Comparison of ENCODE assay signal across 8 cellular contexts in genomic region chr11:108224908-108225786, GRCh38. TPM values are rescaled to one million over a fixed set of nuclear protein-coding genes. Genes with fewer than 3 reads are reported as not detected.
DNase-seq lines count a peak whose midpoint lies in the region; ATAC-seq, FAIRE-seq and TF ChIP-seq lines count a peak whose summit lies in the region.

No MANE protein-coding gene starts in this region.

- WGBS in sigmoid colon, 2 donors, result 62 to 87% methylated on average over 14 of the region's 14 CpGs

- H3K79me2 ChIP-seq in OCI-LY1 (ENCODE audit: insufficient read depth, low read length), result peaks cover 55% of the 10 kb centered on the region

- H3K4me2 ChIP-seq in OCI-LY1 (ENCODE audit: low read length), result peak overlapping the region; percentile 86

- H3K9me3 ChIP-seq in OCI-LY1 (ENCODE audit: low read length) (no peaks in the 10 kb centered on the region), sigmoid colon (no peaks in the 10 kb centered on the region), tibial artery (no peaks in the 10 kb centered on the region)

- no peak for TF ChIP-seq EP300 in sigmoid colon (IDR thresholded peaks at IDR 0.05)

- H3K27ac ChIP-seq in OCI-LY1 (ENCODE audit: low read depth, low read length, poor library complexity, severe bottlenecking) (peak overlapping the region; percentile 91), dorsolateral prefrontal cortex (peak overlapping the region in 36 of 59 donors; percentile 1 to 99 (median 44)), sigmoid colon (peak overlapping the region; percentile 9 to 95 (median 91)), tibial artery (peak overlapping the region in 1 of 2 donors; percentile 94)

- H3K36me3 ChIP-seq in OCI-LY1 (ENCODE audit: insufficient read depth, low read length) (peaks cover 42% of the 10 kb centered on the region), sigmoid colon (peaks cover 5 to 28% (median 13%) of the 10 kb centered on the region in 4 donors), tibial artery (peaks cover 8 to 24% (median 22%) of the 10 kb centered on the region in 3 donors)

- no peak for TF ChIP-seq CTCF in OCI-LY1 (IDR thresholded peaks at IDR 0.05; ENCODE audit: low read length)
- TF ChIP-seq CTCF in dorsolateral prefrontal cortex (IDR thresholded peaks at IDR 0.05 in 54 of 56, conservative IDR thresholded peaks at IDR 0.05 in 2 of 56; ENCODE audit: low read depth in 1 of 56, partially characterized antibody in 56 of 56), result no peak
- no peak for TF ChIP-seq CTCF in sigmoid colon (IDR thresholded peaks at IDR 0.05)
- no peak for TF ChIP-seq CTCF in tibial artery (IDR thresholded peaks at IDR 0.05)

- TF ChIP-seq POLR2A in GM12891 (IDR thresholded peaks at IDR 0.05; ENCODE audit: low read depth, low read length), result 0 out of 2 replicates have a peak, but pooled peaks have one; percentile 22
- TF ChIP-seq POLR2A in sigmoid colon (IDR thresholded peaks at IDR 0.05), result no peak

- DNase-seq in GM12891 (ENCODE audit: insufficient read length, low spot score) (no peak), dorsolateral prefrontal cortex (no peak), sigmoid colon (no peak), tibial artery (no peak), HuH-7 (ENCODE audit: low spot score) (no peak)

- peak overlapping the region; percentile 93 for H3K9ac ChIP-seq in OCI-LY1 (ENCODE audit: low read length)

- peak overlapping the region; percentile 81 for H3K4me3 ChIP-seq in OCI-LY1 (ENCODE audit: low read depth, low read length, poor library complexity, severe bottlenecking)
- H3K4me3 ChIP-seq in dorsolateral prefrontal cortex, result peak overlapping the region in 51 of 59 donors; percentile 5 to 96 (median 86)
- H3K4me3 ChIP-seq in sigmoid colon, result peak overlapping the region in 2 of 4 donors; percentile 2 to 82
- no peak overlapping the region for H3K4me3 ChIP-seq in tibial artery

- H3K27me3 ChIP-seq in OCI-LY1 (ENCODE audit: insufficient read depth, low read length) (no peaks in the 10 kb centered on the region), dorsolateral prefrontal cortex (no peaks in the 10 kb centered on the region), sigmoid colon (no peaks in the 10 kb centered on the region), tibial artery (no peaks in the 10 kb centered on the region)

- H3K4me1 ChIP-seq in OCI-LY1 (ENCODE audit: insufficient read depth, low read length, severe bottlenecking) (peaks cover 39% of the 10 kb centered on the region), sigmoid colon (peaks cover 0 to 35% (median 28%) of the 10 kb centered on the region in 4 donors), tibial artery (peaks cover 3 to 33% (median 12%) of the 10 kb centered on the region in 4 donors)

- H2AFZ ChIP-seq in OCI-LY1 (ENCODE audit: low read length), result no peak overlapping the region

- ATAC-seq in HG02870 (IDR thresholded peaks at IDR 0.05; ENCODE audit: unreplicated experiment), result no peak
- no peak for ATAC-seq in HG03108 (IDR thresholded peaks at IDR 0.05; ENCODE audit: unreplicated experiment)

- no peaks in the 10 kb centered on the region for H3K9me2 ChIP-seq in OCI-LY1 (ENCODE audit: low read depth, low read length)

- H3F3A ChIP-seq in OCI-LY1 (ENCODE audit: insufficient read depth, low read length), result no peaks in the 10 kb centered on the region

- intact Hi-C loops in dorsolateral prefrontal cortex (cut with DNase I) (loop anchor here (5.0 kb wide), 4 partner anchors 103 to 432 kb away; partner anchors contain the start of genes ACAT1 (in 2 of the 2) and C11orf65 (in 1 of the 2)), sigmoid colon (cut with DNase I) (loop anchor here (1.0 to 5.0 kb wide), 3 partner anchors 242 to 442 kb away; partner anchors contain the start of genes C11orf65, DDX10 and POGLUT3), tibial artery (cut with DNase I; ENCODE audit: low total_unique reads) (loop anchor here (5.0 to 10.0 kb wide), 3 partner anchors 103 to 440 kb away; partner anchors contain the start of genes ACAT1, CUL5 and DDX10)

- FAIRE-seq in GM12891 (lab: Jason Lieb, UNC), result peak; percentile 41

- no peaks in the 10 kb centered on the region for H4K20me1 ChIP-seq in OCI-LY1 (ENCODE audit: insufficient read depth, low read length)

TF ChIP-seq in GM12891, 5 proteins besides CTCF, POLR2A, EP300 and RAD21:
- TF ChIP-seq POLR2AphosphoS5 (IDR thresholded peaks at IDR 0.05; ENCODE audit: low read depth, low read length) (0 out of 2 replicates have a peak, but pooled peaks have one; percentile 23), PAX5 (IDR thresholded peaks at IDR 0.05; ENCODE audit: insufficient read depth, low read length, severe bottlenecking) (peak; percentile 89), TAF1 (IDR thresholded peaks at IDR 0.05; ENCODE audit: low read depth, low read length) (no peak; the same call in 1 of the 2 replicates), POU2F2 (IDR thresholded peaks at IDR 0.05; ENCODE audit: low read depth, low read length) (peak; percentile 18; the same call in 1 of the 2 replicates), SPI1 (IDR thresholded peaks at IDR 0.05; ENCODE audit: low read depth, low read length) (peak; percentile 62)

RNA-seq across cellular contexts. Expression of gene ATM, which starts 2.3 kb away (rescaled TPM):
- 25.7 TPM for polyA plus RNA-seq in GM12891 (2012; ENCODE audit: low read depth, missing spikeins)
- total RNA-seq in dorsolateral prefrontal cortex (100 to 1,000 TPM in 62 of 120 experiments, 10 to 100 TPM in 58; 65.2 to 179 (median 100) TPM), sigmoid colon (10 to 100 TPM; 52.7 to 88.8 (median 71.8) TPM)
- 10 to 100 TPM in 1 of 3 donors, 1 to 10 TPM in 2; 3.0 to 35.7 (median 3.5) TPM for polyA plus RNA-seq in sigmoid colon

RNA-seq across cellular contexts. Expression of gene NPAT, which starts 2.7 kb away (rescaled TPM):
- polyA plus RNA-seq in GM12891 (2012; ENCODE audit: low read depth, missing spikeins), result 7.3 TPM
- total RNA-seq in dorsolateral prefrontal cortex (10 to 100 TPM; 14.1 to 34.9 (median 20.7) TPM), sigmoid colon (10 to 100 TPM; 12.1 to 15.7 (median 13.4) TPM)
- 1 to 10 TPM; 1.6 to 4.8 (median 1.8) TPM for polyA plus RNA-seq in sigmoid colon

Comparison
In these comparisons a context has a peak if more than half of its experiments do, and no peak if none do; other contexts are left out.
1. H3K4me3 ChIP-seq: peak in OCI-LY1 (single experiment) and dorsolateral prefrontal cortex (51 of 59); none in tibial artery (0 of 2).